12 cellular contexts compared by ENCODE assay signal in the genomic region with DNA sequence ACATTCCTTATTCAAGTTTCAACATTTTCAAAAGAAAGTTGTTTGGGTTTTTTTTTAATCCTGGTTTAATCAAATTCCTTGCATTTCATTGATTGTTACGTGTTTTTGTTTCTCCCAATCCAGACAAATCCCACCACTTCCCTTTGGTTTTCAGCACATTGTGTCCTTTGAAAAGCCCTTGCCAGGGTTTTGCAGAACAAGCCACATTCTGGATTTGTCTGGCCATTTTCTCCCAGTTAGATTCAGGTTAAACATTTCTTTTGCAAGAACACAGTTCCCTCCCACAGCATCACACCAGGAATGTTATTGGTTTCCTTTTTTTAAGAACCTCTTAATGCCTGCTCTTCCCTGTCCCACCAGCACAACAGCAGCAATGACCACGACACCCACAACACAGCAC.
DNase-seq lines count a peak whose midpoint lies in the region; ATAC-seq and TF ChIP-seq lines count a peak whose summit lies in the region.
"Had no signal": no experiment of that assay in that cellular context is flagged by ENCODE, and none has a peak within 500 bp of the region (broad histone marks: within the 10 kb centered on the region; RNA-seq: fewer than 3 reads in every experiment).

No MANE protein-coding gene starts in this region.

- H3K9me3 Mint-ChIP-seq in nephron progenitor cell (no peaks in the 10 kb centered on the region), chondrocyte (ENCODE audit: low read depth) (peaks cover 2% of the 10 kb centered on the region), natural killer cell (peaks cover 3 to 12% of the 10 kb centered on the region in 2 donors)

- intact Hi-C loops in natural killer cell (cut with micrococcal nuclease): no loop called here

- H3K4me1 Mint-ChIP-seq in nephron progenitor cell (peaks cover 78% of the 10 kb centered on the region), chondrocyte (ENCODE audit: low read depth) (no peaks in the 10 kb centered on the region), natural killer cell (no peaks in the 10 kb centered on the region)
- H3K4me1 Mint-ChIP-seq: CD4-positive, CD25-positive, alpha-beta regulatory T cell had no signal

- no peaks in the 10 kb centered on the region for H3K36me3 Mint-ChIP-seq in nephron progenitor cell (ENCODE audit: low read depth)
- H3K36me3 Mint-ChIP-seq in chondrocyte (ENCODE audit: low read depth): no peaks in the 10 kb centered on the region
- no peaks in the 10 kb centered on the region for H3K36me3 Mint-ChIP-seq in natural killer cell
- H3K36me3 Mint-ChIP-seq: CD4-positive, CD25-positive, alpha-beta regulatory T cell had no signal

- H3K27me3 Mint-ChIP-seq in nephron progenitor cell (ENCODE audit: low read depth, poor library complexity) (no peaks in the 10 kb centered on the region), chondrocyte (ENCODE audit: low read depth) (peaks cover 7% of the 10 kb centered on the region), natural killer cell (ENCODE audit: low read depth in 2 of 2) (no peaks in the 10 kb centered on the region)
- H3K27me3 Mint-ChIP-seq: CD4-positive, CD25-positive, alpha-beta regulatory T cell had no signal

- ATAC-seq in GM18517 (IDR thresholded peaks at IDR 0.05; ENCODE audit: unreplicated experiment): no peak
- no peak for ATAC-seq in natural killer cell
- ATAC-seq: HCT116 had no signal

- no peak for TF ChIP-seq CTCF in AG10803 (conservative IDR thresholded peaks at IDR 0.05; ENCODE audit: low read length)
- no peak for TF ChIP-seq CTCF in astrocyte of the cerebellum (IDR thresholded peaks at IDR 0.05; ENCODE audit: low read depth, low read length, missing control alignments)
- TF ChIP-seq CTCF in nephron progenitor cell (IDR thresholded peaks at IDR 0.05): no peak
- no peak for TF ChIP-seq CTCF in retinal pigment epithelial cell (conservative IDR thresholded peaks at IDR 0.05; ENCODE audit: low read depth, low read length)
- TF ChIP-seq CTCF in chondrocyte (IDR thresholded peaks at IDR 0.05): no peak
- no peak for TF ChIP-seq CTCF in natural killer cell (IDR thresholded peaks at IDR 0.05)

- H3K4me3 Mint-ChIP-seq in nephron progenitor cell: no peak overlapping the region
- no peak overlapping the region for H3K4me3 Mint-ChIP-seq in chondrocyte (ENCODE audit: unreplicated experiment)
- no peak overlapping the region for H3K4me3 Mint-ChIP-seq in natural killer cell
- H3K4me3 Mint-ChIP-seq: CD4-positive, CD25-positive, alpha-beta regulatory T cell had no signal

- peak; percentile 8 for DNase-seq in AG10803 (ENCODE audit: low read depth)
- peak; percentile 64 for DNase-seq in astrocyte of the cerebellum (ENCODE audit: low read depth)
- no peak for DNase-seq in nephron progenitor cell
- peak; percentile 27 for DNase-seq in retinal pigment epithelial cell (ENCODE audit: low read depth)
- DNase-seq in NCI-H526 (lab: John Stamatoyannopoulos, UW): no peak
- DNase-seq in chondrocyte (ENCODE audit: low spot score): no peak
- no peak for DNase-seq in natural killer cell
- DNase-seq: AML-193; CD4-positive, CD25-positive, alpha-beta regulatory T cell had no signal

- peak overlapping the region; percentile 20 for H3K27ac Mint-ChIP-seq in nephron progenitor cell
- no peak overlapping the region for H3K27ac Mint-ChIP-seq in chondrocyte (ENCODE audit: unreplicated experiment)
- H3K27ac Mint-ChIP-seq in natural killer cell: no peak overlapping the region
- H3K27ac Mint-ChIP-seq: CD4-positive, CD25-positive, alpha-beta regulatory T cell had no signal

- H3K4me3 ChIP-seq in AG10803 (ENCODE audit: low read length) (no peak overlapping the region), astrocyte of the cerebellum (ENCODE audit: low read depth, low read length) (no peak overlapping the region), retinal pigment epithelial cell (ENCODE audit: low read length) (no peak overlapping the region)
- H3K4me3 ChIP-seq: BLaER1 had no signal

- in situ Hi-C loops in astrocyte of the cerebellum (cut with HindIII; ENCODE audit: low sequenced_read_pairs): no loop called here

Comparison
In these comparisons a context has a peak if more than half of its experiments do, and no peak if none do; other contexts are left out.
1. DNase-seq: peak in AG10803 (single experiment), astrocyte of the cerebellum (single experiment) and retinal pigment epithelial cell (single experiment); none in nephron progenitor cell (single experiment), NCI-H526 (0 of 2), chondrocyte (single experiment) and natural killer cell (single experiment).